1 cellular context compared by ENCODE assay signal in the genomic region with DNA sequence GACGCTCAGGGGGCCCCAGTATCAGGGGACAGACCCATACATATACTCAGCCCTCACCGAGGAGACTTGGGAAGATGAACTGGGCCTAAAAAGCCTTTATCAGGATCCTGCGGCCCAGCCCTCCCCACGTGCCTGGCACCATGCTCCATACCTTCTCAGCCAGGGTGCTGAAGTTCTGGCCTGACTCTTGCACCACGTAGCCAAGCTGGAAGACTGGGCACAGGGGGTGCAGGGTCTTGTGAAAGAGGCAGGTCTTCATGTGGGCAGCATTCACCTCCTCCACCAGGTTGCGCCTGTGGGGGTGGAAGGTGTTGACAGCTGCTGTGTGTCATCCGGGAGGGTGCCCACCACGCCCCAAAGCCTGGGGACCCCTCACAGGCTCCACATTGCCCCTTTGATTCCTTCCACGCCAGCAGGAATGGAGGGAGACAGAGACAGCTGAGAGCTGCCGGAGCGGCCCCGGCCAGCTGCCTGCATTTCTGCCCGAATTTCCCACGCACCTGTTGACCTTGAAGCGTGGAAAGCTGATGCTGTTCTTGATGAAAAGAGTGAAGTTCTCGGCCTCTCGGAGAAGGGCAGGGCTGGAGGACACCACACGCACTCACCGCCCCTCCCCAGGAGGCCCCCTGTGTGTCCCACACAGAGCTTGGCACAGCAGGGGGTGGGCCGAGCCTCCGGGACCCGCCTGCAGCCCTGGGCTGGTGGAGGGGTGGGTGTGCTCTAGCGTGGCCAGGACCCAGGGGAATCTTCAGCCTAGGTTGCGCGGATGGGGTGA.
TF ChIP-seq lines count a peak whose summit lies in the region.

No MANE protein-coding gene starts in this region.

TF ChIP-seq in HEK293, 187 proteins besides CTCF, POLR2A, EP300 and RAD21 (continued from another document):
- TF ChIP-seq, protein P1, sequence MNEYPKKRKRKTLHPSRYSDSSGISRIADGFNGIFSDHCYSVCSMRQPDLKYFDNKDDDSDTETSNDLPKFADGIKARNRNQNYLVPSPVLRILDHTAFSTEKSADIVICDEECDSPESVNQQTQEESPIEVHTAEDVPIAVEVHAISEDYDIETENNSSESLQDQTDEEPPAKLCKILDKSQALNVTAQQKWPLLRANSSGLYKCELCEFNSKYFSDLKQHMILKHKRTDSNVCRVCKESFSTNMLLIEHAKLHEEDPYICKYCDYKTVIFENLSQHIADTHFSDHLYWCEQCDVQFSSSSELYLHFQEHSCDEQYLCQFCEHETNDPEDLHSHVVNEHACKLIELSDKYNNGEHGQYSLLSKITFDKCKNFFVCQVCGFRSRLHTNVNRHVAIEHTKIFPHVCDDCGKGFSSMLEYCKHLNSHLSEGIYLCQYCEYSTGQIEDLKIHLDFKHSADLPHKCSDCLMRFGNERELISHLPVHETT (tag by site-specific recombination; IDR thresholded peaks at IDR 0.05), result no peak
- TF ChIP-seq ZNF121 (tag by site-specific recombination; IDR thresholded peaks at IDR 0.05) (no peak), GLIS2 (tag by site-specific recombination; IDR thresholded peaks at IDR 0.05) (peak; percentile 34; the same call in 1 of the 2 replicates), ZNF280C (tag by site-specific recombination; IDR thresholded peaks at IDR 0.05) (no peak), HOXD13 (CRISPR knock-in tag; IDR thresholded peaks at IDR 0.05; ENCODE audit: borderline replicate concordance) (no peak), ZNF791 (tag by site-specific recombination; IDR thresholded peaks at IDR 0.05) (no peak), IKZF3 (tag by site-specific recombination; IDR thresholded peaks at IDR 0.05) (no peak), SCRT2 (tag by site-specific recombination; IDR thresholded peaks at IDR 0.05) (peak; percentile 88), ZNF624 (tag by site-specific recombination; IDR thresholded peaks at IDR 0.05) (no peak), OVOL3 (tag by site-specific recombination; IDR thresholded peaks at IDR 0.05) (no peak), SCRT1 (tag by site-specific recombination; IDR thresholded peaks at IDR 0.05; ENCODE audit: borderline replicate concordance) (0 out of 2 replicates have a peak, but pooled peaks have one; percentile 27), ZIC2 (tag by site-specific recombination; IDR thresholded peaks at IDR 0.05) (peak; percentile 89), ZNF132 (tag by site-specific recombination; IDR thresholded peaks at IDR 0.05; ENCODE audit: borderline replicate concordance) (no peak)
TF ChIP-seq in HEK293: peak in this region for 6.
